In genomic region chr12:132170094-132170636, GRCh38 we compare ENCODE assay signal across 14 cellular contexts. TPM values are rescaled to one million over a fixed set of nuclear protein-coding genes. Genes with fewer than 3 reads are reported as not detected.
DNase-seq lines count a peak whose midpoint lies in the region; ATAC-seq, FAIRE-seq and TF ChIP-seq lines count a peak whose summit lies in the region.
"Had no signal": no experiment of that assay in that cellular context is flagged by ENCODE, and none has a peak within 500 bp of the region (broad histone marks: within the 10 kb centered on the region; RNA-seq: fewer than 3 reads in every experiment).

No MANE protein-coding gene starts in this region.

- 7% methylated on average over 5 of the region's 16 CpGs for WGBS in right lobe of liver (ENCODE audit: insufficient coverage, low coverage, low lambda C conversion rate, missing lambda C conversion rate)
- WGBS in HepG2 (ENCODE audit: low lambda C conversion rate), result 13% methylated on average over 16 of the region's 16 CpGs

- no TSS peak for BruUV-seq in HepG2 (replicated peaks; lab: Mats Ljungman, UMichigan)

- no peaks in the 10 kb centered on the region for H3K79me2 ChIP-seq in HepG2 (ENCODE audit: insufficient read depth, low read length)

- ATAC-seq in right lobe of liver (peak in 1 of 4 donors; percentile 15), HepG2 (no peak), HG02610 (IDR thresholded peaks at IDR 0.05; ENCODE audit: unreplicated experiment) (no peak)
- ATAC-seq: HCT116, sciatic nerve had no signal

- H3K9ac ChIP-seq in HepG2 (ENCODE audit: insufficient read depth, low read depth, low read length) (no peak overlapping the region), NT2/D1 (ENCODE audit: insufficient read length, low read depth) (peak overlapping the region; percentile 12)

- TF ChIP-seq CTCF in right lobe of liver (IDR thresholded peaks at IDR 0.05) (no peak), HepG2 (CRISPR knock-in tag; IDR thresholded peaks at IDR 0.05) (no peak), fibroblast of the aortic adventitia (IDR thresholded peaks at IDR 0.05; ENCODE audit: insufficient read depth, low read length) (no peak)

- CTCF ChIA-PET in HepG2 (lab: Yijun Ruan, JAX; ENCODE audit: low intra/inter-chr PET ratio, low total read pairs), result no interaction called here

- H4K20me1 ChIP-seq in HepG2 (ENCODE audit: insufficient read depth, low read length), result peaks cover 4% of the 10 kb centered on the region; the same call in 1 of the 2 replicates

- H3K4me1 ChIP-seq in right lobe of liver (no peaks in the 10 kb centered on the region), HepG2 (ENCODE audit: insufficient read depth, low read length) (no peaks in the 10 kb centered on the region), NT2/D1 (ENCODE audit: insufficient read depth, insufficient read length) (peaks cover 13% of the 10 kb centered on the region)

- no peak overlapping the region for H3K27ac ChIP-seq in right lobe of liver
- no peak overlapping the region for H3K27ac ChIP-seq in HepG2 (ENCODE audit: extremely low read length, insufficient read depth, low read length)
- H3K27ac ChIP-seq: tibial nerve had no signal

- H3K4me2 ChIP-seq in HepG2 (ENCODE audit: low read depth, low read length), result no peak overlapping the region

- H3K36me3 ChIP-seq in right lobe of liver (no peaks in the 10 kb centered on the region), HepG2 (replicated peaks in 1 of 2; ENCODE audit: control insufficient read depth in 1 of 2, insufficient read depth in 2 of 2, low read length in 2 of 2) (no peaks in the 10 kb centered on the region), NT2/D1 (ENCODE audit: insufficient read depth, insufficient read length, low read length) (no peaks in the 10 kb centered on the region)
- H3K36me3 ChIP-seq: tibial nerve had no signal

- TF ChIP-seq POLR2A in right lobe of liver (IDR thresholded peaks at IDR 0.05), result no peak
- no peak for TF ChIP-seq POLR2A in HepG2 (IDR thresholded peaks at IDR 0.05; ENCODE audit: insufficient read depth in 1 of 2, low read depth in 2 of 2, low read length in 2 of 2)

- TF ChIP-seq EP300 in HepG2 (IDR thresholded peaks at IDR 0.05; ENCODE audit: low read depth in 2 of 2, low read length in 2 of 2) (no peak), HepG2 (CRISPR knock-in tag; IDR thresholded peaks at IDR 0.05; ENCODE audit: borderline replicate concordance) (no peak)

- intact Hi-C loops in right lobe of liver (cut with DNase I), result no loop called here
- intact Hi-C loops in HepG2 (cut with micrococcal nuclease; ENCODE audit: unreplicated experiment), result no loop called here

- no peak overlapping the region for H3K4me3 ChIP-seq in right lobe of liver
- no peak overlapping the region for H3K4me3 ChIP-seq in HepG2 (replicated peaks in 1 of 3; ENCODE audit: insufficient read depth in 1 of 3, low read depth in 2 of 3, low read length in 3 of 3)
- H3K4me3 ChIP-seq in NT2/D1 (ENCODE audit: insufficient read length, low read depth), result no peak overlapping the region
- no peak overlapping the region for H3K4me3 ChIP-seq in fibroblast of the aortic adventitia (ENCODE audit: low read depth, low read length)
- H3K4me3 ChIP-seq: tibial nerve had no signal

- no peak for FAIRE-seq in HepG2 (lab: Jason Lieb, UNC)
- FAIRE-seq in urothelium cell line (lab: Jason Lieb, UNC), result no peak

- no peaks in the 10 kb centered on the region for H3K9me3 ChIP-seq in right lobe of liver
- no peaks in the 10 kb centered on the region for H3K9me3 ChIP-seq in HepG2 (ENCODE audit: low read length)
- H3K9me3 ChIP-seq in NT2/D1 (ENCODE audit: insufficient read depth, low read length), result no peaks in the 10 kb centered on the region

- H2AFZ ChIP-seq in HepG2 (ENCODE audit: low read length), result no peak overlapping the region

- DNase-seq in right lobe of liver (peak in 2 of 3 donors; percentile 24 to 44), HepG2 (ENCODE audit: low spot score) (no peak), NT2/D1 (ENCODE audit: low read depth, low spot score) (no peak), fibroblast of the aortic adventitia (ENCODE audit: low read depth) (peak; percentile 88), urothelium cell line (ENCODE audit: low spot score) (peak; percentile 65), DMS114 treated with DMSO at 0.1 percent for 48 hours (lab: John Stamatoyannopoulos, UW; ENCODE audit: unreplicated experiment) (no peak), nucleus accumbens (lab: John Stamatoyannopoulos, UW) (no peak)
- DNase-seq: effector memory CD4-positive, alpha-beta T cell; Karpas-422; NCI-H446 treated with DMSO at 0.1 percent for 48 hours had no signal

- in situ Hi-C loops in HepG2 (cut with HindIII; ENCODE audit: extremely low pct_ligation_motif_present, low pct_unique_long_range_greater_than_20kb), result no loop called here

- H3K27me3 ChIP-seq in right lobe of liver (no peaks in the 10 kb centered on the region), HepG2 (ENCODE audit: control insufficient read depth in 1 of 2, insufficient read depth in 2 of 2, low read length in 2 of 2) (peaks cover 17 to 64% of the 10 kb centered on the region in 2 experiments; a peak in 4 of 5 replicates), NT2/D1 (ENCODE audit: insufficient read depth, insufficient read length) (peaks cover 33% of the 10 kb centered on the region)

- POLR2A ChIA-PET in HepG2 (lab: Yijun Ruan, JAX), result no interaction called here

- TF ChIP-seq RAD21 in HepG2 (CRISPR knock-in tag; IDR thresholded peaks at IDR 0.05), result no peak

TF ChIP-seq in HepG2, 621 proteins besides CTCF, POLR2A, EP300 and RAD21 (continues in another document):
- TF ChIP-seq E2F2 (CRISPR knock-in tag; IDR thresholded peaks at IDR 0.05; ENCODE audit: borderline replicate concordance), result no peak
- no peak for TF ChIP-seq KLF9 (CRISPR knock-in tag; IDR thresholded peaks at IDR 0.05; ENCODE audit: low read depth)
- TF ChIP-seq ETV6 (CRISPR knock-in tag; conservative IDR thresholded peaks at IDR 0.05), result no peak

RNA-seq across cellular contexts. Expression of gene NOC4L, which starts 25.9 kb away (rescaled TPM):
- total RNA-seq in right lobe of liver (1 to 10 TPM; 7.4 to 9.7 (median 8.3) TPM), HepG2 (2016; rRNA removed; fragmentation: Illumina TruSeq; extraction: Trizol) (12.1 and 14.6 TPM in 2 replicates), fibroblast of the aortic adventitia (ENCODE audit: low replicate concordance) (5.7 and 13.2 TPM in 2 replicates)
- total RNA-seq in HepG2 (2016; cell fraction: cytosol; rRNA removed; fragmentation: Illumina TruSeq; extraction: Trizol; ENCODE audit: low read depth), result 7.5 and 7.6 TPM in 2 replicates
- 9.2 and 14.5 TPM in 2 replicates for total RNA-seq in HepG2 (2016; cell fraction: insoluble cytoplasmic fraction; rRNA removed; fragmentation: Illumina TruSeq; extraction: Trizol)
- total RNA-seq in HepG2 (2016; cell fraction: membrane; rRNA removed; fragmentation: Illumina TruSeq; extraction: Trizol), result 8.8 and 9.0 TPM in 2 replicates
- 9.0 and 10.7 TPM in 2 replicates for total RNA-seq in HepG2 (2016; cell fraction: nucleus; rRNA removed; fragmentation: Illumina TruSeq; extraction: Trizol)
- polyA plus RNA-seq in HepG2 (2011; rRNA removed), result 4.3 and 4.6 TPM in 2 replicates
- 2.7 and 4.4 TPM in 2 replicates for polyA plus RNA-seq in HepG2 (2011; cell fraction: cytosol; rRNA removed)
- polyA plus RNA-seq in HepG2 (2011; cell fraction: nucleus; rRNA removed), result 14.6 and 21.3 TPM in 2 replicates
- polyA plus RNA-seq in HepG2 (2012), result 7.9 and 11.5 TPM in 2 replicates
- polyA plus RNA-seq in HepG2 (2016; cell fraction: cytosol; fragmentation: Illumina TruSeq; extraction: Trizol; ENCODE audit: low read depth), result 11.7 and 12.8 TPM in 2 replicates
- 14.6 and 19.7 TPM in 2 replicates for polyA plus RNA-seq in HepG2 (2016; cell fraction: insoluble cytoplasmic fraction; fragmentation: Illumina TruSeq; extraction: Trizol; ENCODE audit: low read depth)
- polyA plus RNA-seq in HepG2 (2016; cell fraction: membrane; fragmentation: Illumina TruSeq; extraction: Trizol; ENCODE audit: low read depth), result 9.3 and 11.4 TPM in 2 replicates
- 25.5 and 25.9 TPM in 2 replicates for polyA plus RNA-seq in HepG2 (2016; cell fraction: nucleus; fragmentation: Illumina TruSeq; extraction: Trizol; ENCODE audit: insufficient read depth, low read depth)
- polyA minus RNA-seq in HepG2 (2011; rRNA and poly(A)+ RNA removed; ENCODE audit: low replicate concordance), result 5.3 and 10.2 TPM in 2 replicates
- 4.2 and 4.3 TPM in 2 replicates for polyA minus RNA-seq in HepG2 (2011; cell fraction: cytosol; rRNA and poly(A)+ RNA removed)
- 2.7 and 3.7 TPM in 2 replicates for polyA minus RNA-seq in HepG2 (2011; cell fraction: nucleus; rRNA and poly(A)+ RNA removed)

RNA-seq across cellular contexts. Expression of gene DDX51, which starts 26.0 kb away (rescaled TPM):
- total RNA-seq in right lobe of liver (1 to 10 TPM; 4.2 to 9.0 (median 5.2) TPM), HepG2 (2016; rRNA removed; fragmentation: Illumina TruSeq; extraction: Trizol) (3.5 and 10.1 TPM in 2 replicates), fibroblast of the aortic adventitia (ENCODE audit: low replicate concordance) (9.4 and 14.1 TPM in 2 replicates)
- 3.5 and 3.6 TPM in 2 replicates for total RNA-seq in HepG2 (2016; cell fraction: cytosol; rRNA removed; fragmentation: Illumina TruSeq; extraction: Trizol; ENCODE audit: low read depth)
- total RNA-seq in HepG2 (2016; cell fraction: insoluble cytoplasmic fraction; rRNA removed; fragmentation: Illumina TruSeq; extraction: Trizol), result 2.7 and 9.3 TPM in 2 replicates
- 2.5 and 3.2 TPM in 2 replicates for total RNA-seq in HepG2 (2016; cell fraction: membrane; rRNA removed; fragmentation: Illumina TruSeq; extraction: Trizol)
- 9.6 and 14.3 TPM in 2 replicates for total RNA-seq in HepG2 (2016; cell fraction: nucleus; rRNA removed; fragmentation: Illumina TruSeq; extraction: Trizol)
- 10.1 and 11.6 TPM in 2 replicates for polyA plus RNA-seq in HepG2 (2011; rRNA removed)
- 3.4 and 4.5 TPM in 2 replicates for polyA plus RNA-seq in HepG2 (2011; cell fraction: cytosol; rRNA removed)
- polyA plus RNA-seq in HepG2 (2011; cell fraction: nucleus; rRNA removed), result 66.0 and 70.7 TPM in 2 replicates
- 9.1 and 11.4 TPM in 2 replicates for polyA plus RNA-seq in HepG2 (2012)
- 0.85 and 1.1 TPM in 2 replicates for polyA plus RNA-seq in HepG2 (2016; cell fraction: cytosol; fragmentation: Illumina TruSeq; extraction: Trizol; ENCODE audit: low read depth)
- 4.4 and 5.8 TPM in 2 replicates for polyA plus RNA-seq in HepG2 (2016; cell fraction: insoluble cytoplasmic fraction; fragmentation: Illumina TruSeq; extraction: Trizol; ENCODE audit: low read depth)
- 1.2 and 2.1 TPM in 2 replicates for polyA plus RNA-seq in HepG2 (2016; cell fraction: membrane; fragmentation: Illumina TruSeq; extraction: Trizol; ENCODE audit: low read depth)
- polyA plus RNA-seq in HepG2 (2016; cell fraction: nucleus; fragmentation: Illumina TruSeq; extraction: Trizol; ENCODE audit: insufficient read depth, low read depth), result 41.8 and 50.5 TPM in 2 replicates
- 10.7 and 19.6 TPM in 2 replicates for polyA minus RNA-seq in HepG2 (2011; rRNA and poly(A)+ RNA removed; ENCODE audit: low replicate concordance)
- polyA minus RNA-seq in HepG2 (2011; cell fraction: cytosol; rRNA and poly(A)+ RNA removed), result 3.3 and 4.1 TPM in 2 replicates
- 14.7 and 15.7 TPM in 2 replicates for polyA minus RNA-seq in HepG2 (2011; cell fraction: nucleus; rRNA and poly(A)+ RNA removed)

Comparison
In these comparisons a context has a peak if more than half of its experiments do, and no peak if none do; other contexts are left out.
1. DNase-seq: peak in right lobe of liver (2 of 3), fibroblast of the aortic adventitia (single experiment) and urothelium cell line (single experiment); none in HepG2 (single experiment), NT2/D1 (single experiment), DMS114 treated with DMSO at 0.1 percent for 48 hours (single experiment) and nucleus accumbens (0 of 56).